33 cellular contexts compared by ENCODE assay signal in the genomic region with DNA sequence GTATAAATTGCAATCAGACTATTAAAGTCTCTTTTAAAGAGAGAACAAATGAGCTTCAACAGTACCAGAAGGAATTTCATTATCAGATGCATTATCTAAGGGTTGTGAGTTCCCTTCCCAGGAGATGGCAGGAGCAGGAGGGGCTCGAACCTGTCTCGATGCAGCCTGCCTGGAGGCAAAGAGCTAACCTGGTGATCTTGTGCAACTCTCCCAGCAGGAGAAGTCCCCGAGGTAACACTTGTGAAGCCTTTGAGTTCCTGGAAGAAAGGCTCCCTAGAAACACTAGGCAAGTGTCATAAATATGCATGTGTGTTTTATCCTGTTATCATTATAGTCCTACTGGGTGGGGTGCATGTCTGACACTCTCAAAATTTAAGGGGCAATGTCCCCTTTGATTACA.
DNase-seq lines count a peak whose midpoint lies in the region; ATAC-seq and TF ChIP-seq lines count a peak whose summit lies in the region.
"Had no signal": no experiment of that assay in that cellular context is flagged by ENCODE, and none has a peak within 500 bp of the region (broad histone marks: within the 10 kb centered on the region; RNA-seq: fewer than 3 reads in every experiment).

No MANE protein-coding gene starts in this region.

- H3K27me3 ChIP-seq in Panc1 (ENCODE audit: control insufficient read depth, insufficient read depth, low read length): no peaks in the 10 kb centered on the region
- no peaks in the 10 kb centered on the region for H3K27me3 ChIP-seq in esophagus muscularis mucosa
- no peaks in the 10 kb centered on the region for H3K27me3 ChIP-seq in mesendoderm (ENCODE audit: insufficient read depth, low read length, poor library complexity)
- H3K27me3 ChIP-seq: BE2C had no signal

- H3K9ac ChIP-seq in mesendoderm (ENCODE audit: low read length): no peak overlapping the region
- H3K9ac ChIP-seq: BLaER1; BLaER1 treated with 17β-estradiol and CSF1 and Interleukin-3, amounts not matched to agents 10 nM and 100 nM had no signal

- H3K23ac ChIP-seq in mesendoderm (ENCODE audit: low read length): no peak overlapping the region

- BruUV-seq in Panc1 (replicated peaks; lab: Mats Ljungman, UMichigan): no TSS peak

- H3K4me3 ChIP-seq in Panc1 (ENCODE audit: low read depth in 2 of 2, low read length in 2 of 2): no peak overlapping the region
- H3K4me3 ChIP-seq in esophagus muscularis mucosa: no peak overlapping the region
- no peak overlapping the region for H3K4me3 ChIP-seq in mesendoderm (ENCODE audit: low read length)
- H3K4me3 ChIP-seq: A549; BLaER1; BLaER1 treated with 17β-estradiol and CSF1 and Interleukin-3, amounts not matched to agents 10 nM and 100 nM had no signal

- H3K27ac ChIP-seq in Panc1 (ENCODE audit: low read length) (no peak overlapping the region), esophagus muscularis mucosa (replicated peaks in 1 of 4) (no peak overlapping the region), mesendoderm (ENCODE audit: low read depth, low read length) (no peak overlapping the region)
- H3K27ac ChIP-seq: 22Rv1; A549; BLaER1; BLaER1 treated with 17β-estradiol and CSF1 and Interleukin-3, amounts not matched to agents 10 nM and 100 nM; C4-2B had no signal

- no peak overlapping the region for H4K8ac ChIP-seq in mesendoderm (ENCODE audit: low read depth, low read length)

- no peak for TF ChIP-seq CTCF in Panc1 (IDR thresholded peaks at IDR 0.05)
- TF ChIP-seq CTCF in esophagus muscularis mucosa (IDR thresholded peaks at IDR 0.05): no peak

- no peak overlapping the region for H2BK5ac ChIP-seq in mesendoderm (ENCODE audit: low read length)

- no peak overlapping the region for H3K4ac ChIP-seq in mesendoderm (ENCODE audit: low read depth, low read length)

- in situ Hi-C loops in Panc1 (cut with HindIII; ENCODE audit: low pct_unique_long_range_greater_than_20kb, low sequenced_read_pairs): no loop called here

- H3K4me1 ChIP-seq in Panc1 (ENCODE audit: control insufficient read depth, insufficient read depth, low read length): no peaks in the 10 kb centered on the region
- H3K4me1 ChIP-seq in esophagus muscularis mucosa: no peaks in the 10 kb centered on the region
- peaks cover 8% of the 10 kb centered on the region for H3K4me1 ChIP-seq in mesendoderm (ENCODE audit: control insufficient read depth, low read depth, low read length)
- H3K4me1 ChIP-seq: A549, BE2C, BLaER1, Caco-2 had no signal

- no peak for TF ChIP-seq EP300 in esophagus muscularis mucosa (IDR thresholded peaks at IDR 0.05)

- H3K9me3 ChIP-seq in Panc1 (ENCODE audit: control insufficient read depth, insufficient read depth, low read depth, low read length) (no peaks in the 10 kb centered on the region), esophagus muscularis mucosa (no peaks in the 10 kb centered on the region)
- H3K9me3 ChIP-seq: A549; BE2C; BLaER1; BLaER1 treated with 17β-estradiol and CSF1 and Interleukin-3, amounts not matched to agents 10 nM and 100 nM; Caco-2 had no signal

- no peak overlapping the region for H4K5ac ChIP-seq in mesendoderm (ENCODE audit: low read length)

- H3K4me2 ChIP-seq in mesendoderm (ENCODE audit: low read length): no peak overlapping the region
- H3K4me2 ChIP-seq: A549; BLaER1; BLaER1 treated with 17β-estradiol and CSF1 and Interleukin-3, amounts not matched to agents 10 nM and 100 nM had no signal

- H3K79me2 ChIP-seq in mesendoderm (ENCODE audit: control insufficient read depth, insufficient read depth, low read length): no peaks in the 10 kb centered on the region

- ATAC-seq in Panc1: 0 out of 2 replicates have a peak, but pooled peaks have one; percentile 17
- ATAC-seq: A549; CD8-positive, alpha-beta T cell had no signal

- H3K36me3 ChIP-seq in Panc1 (ENCODE audit: control insufficient read depth, insufficient read depth, low read length): no peaks in the 10 kb centered on the region
- H3K36me3 ChIP-seq in esophagus muscularis mucosa: no peaks in the 10 kb centered on the region
- H3K36me3 ChIP-seq in mesendoderm (ENCODE audit: control insufficient read depth, insufficient read depth, low read length): no peaks in the 10 kb centered on the region
- H3K36me3 ChIP-seq: BE2C; BLaER1; BLaER1 treated with 17β-estradiol and CSF1 and Interleukin-3, amounts not matched to agents 10 nM and 100 nM had no signal

- no peak for TF ChIP-seq POLR2A in esophagus muscularis mucosa (IDR thresholded peaks at IDR 0.05; ENCODE audit: low read depth)

- CTCF ChIA-PET in Panc1 (lab: Charles Lee): no interaction called here

- peak; percentile 27 for DNase-seq in NCI-H69 (lab: John Stamatoyannopoulos, UW)
- DNase-seq in Panc1 (ENCODE audit: low read depth, low spot score): no peak
- peak; percentile 53 for DNase-seq in esophagus muscularis mucosa (ENCODE audit: extremely low spot score)
- DNase-seq in mesendoderm: peak; percentile 61
- no peak for DNase-seq in posterior vena cava (ENCODE audit: low spot score)
- no peak for DNase-seq in A172 (ENCODE audit: low spot score)
- DNase-seq in NCI-H446 treated with DMSO at 0.1 percent for 48 hours (lab: John Stamatoyannopoulos, UW): no peak
- DNase-seq in NCI-H2196 (lab: John Stamatoyannopoulos, UW; ENCODE audit: unreplicated experiment): no peak
- DNase-seq: 8988T; ACHN; AML-193; BE2C; C1 segment of cervical spinal cord; Caco-2; Calu3; CD4-positive, alpha-beta memory T cell; CD4-positive, alpha-beta T cell; CD4-positive, CD25-positive, alpha-beta regulatory T cell; CD8-positive, alpha-beta memory T cell; CD8-positive, alpha-beta T cell; COR-L47; DMS 273 treated with DMSO at 0.1 percent for 48 hours; DMS153; DMS53; DMS79; DMS79 treated with DMSO at 0.1 percent for 48 hours; DND-41; EL had no signal

- 77% methylated on average over 3 of the region's 3 CpGs for WGBS in esophagus muscularis mucosa
- no CpG with 5 or more reads among the region's 3 CpGs for whole genome bisulfite sequencing in mesendoderm (ENCODE audit: extremely low coverage, insufficient coverage, low lambda C conversion rate)

- no peak overlapping the region for H2AK5ac ChIP-seq in mesendoderm (ENCODE audit: low read length)

- H2BK120ac ChIP-seq in mesendoderm (ENCODE audit: low read depth, low read length): no peak overlapping the region

- intact Hi-C loops in Panc1 (cut with micrococcal nuclease; ENCODE audit: unreplicated experiment) (no loop called here), esophagus muscularis mucosa (cut with DNase I) (no loop called here), posterior vena cava (cut with DNase I) (no loop called here)

- H2BK15ac ChIP-seq in mesendoderm (replicated peaks; ENCODE audit: low read depth): no peak overlapping the region

- H3K79me1 ChIP-seq in mesendoderm (ENCODE audit: low read length): no peaks in the 10 kb centered on the region

- H3K56ac ChIP-seq in mesendoderm (ENCODE audit: low read length): no peak overlapping the region

- no peak overlapping the region for H3K18ac ChIP-seq in mesendoderm (ENCODE audit: low read length)

- POLR2A ChIA-PET in Panc1 (lab: Charles Lee): no interaction called here

Comparison
In these comparisons a context has a peak if more than half of its experiments do, and no peak if none do; other contexts are left out.
1. DNase-seq: peak in NCI-H69 (single experiment), esophagus muscularis mucosa (single experiment) and mesendoderm (single experiment); none in Panc1 (single experiment), posterior vena cava (single experiment), A172 (single experiment), NCI-H446 treated with DMSO at 0.1 percent for 48 hours (single experiment) and NCI-H2196 (single experiment).